ENCODE assay signal across 1 cellular context in the genomic region with DNA sequence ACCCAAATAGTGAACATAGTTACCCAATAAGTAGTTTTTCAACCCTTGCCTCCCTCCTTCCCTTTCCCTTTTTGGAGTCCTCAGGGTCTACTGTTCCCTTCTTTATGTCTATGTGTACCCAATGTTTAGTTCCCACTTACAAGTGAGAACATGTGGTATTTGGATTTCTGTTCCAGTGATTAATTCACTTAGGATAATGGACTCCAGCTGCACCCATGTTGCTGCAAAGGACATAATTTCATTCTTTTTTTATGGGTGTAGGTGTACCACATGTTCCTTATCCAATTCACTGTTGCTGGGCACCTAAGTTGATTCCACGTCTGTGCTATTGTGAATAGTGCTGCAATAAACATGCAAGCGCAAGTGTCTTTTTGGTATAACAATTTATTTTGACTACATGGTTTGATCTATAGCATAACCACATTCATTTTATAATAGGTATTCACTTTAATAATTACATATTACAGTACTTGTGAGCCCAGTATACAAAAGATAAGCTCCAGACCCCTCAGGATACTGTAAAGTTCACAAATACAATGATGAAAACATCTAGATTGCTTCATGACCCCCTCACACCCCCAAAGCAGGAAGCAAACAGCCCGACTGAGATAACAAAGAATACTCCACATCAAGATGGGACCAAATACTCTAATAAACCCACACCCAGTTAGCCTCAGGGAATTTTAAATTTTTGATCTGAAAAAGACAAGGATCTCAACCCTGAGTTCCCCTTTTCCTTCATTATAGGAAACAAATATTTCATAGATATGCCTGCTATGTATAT.
TF ChIP-seq lines count a peak whose summit lies in the region.

No MANE protein-coding gene starts in this region.

TF ChIP-seq in GM23338, 12 proteins besides CTCF, POLR2A, EP300 and RAD21 (continued from another document):
- TF ChIP-seq, protein P1, sequence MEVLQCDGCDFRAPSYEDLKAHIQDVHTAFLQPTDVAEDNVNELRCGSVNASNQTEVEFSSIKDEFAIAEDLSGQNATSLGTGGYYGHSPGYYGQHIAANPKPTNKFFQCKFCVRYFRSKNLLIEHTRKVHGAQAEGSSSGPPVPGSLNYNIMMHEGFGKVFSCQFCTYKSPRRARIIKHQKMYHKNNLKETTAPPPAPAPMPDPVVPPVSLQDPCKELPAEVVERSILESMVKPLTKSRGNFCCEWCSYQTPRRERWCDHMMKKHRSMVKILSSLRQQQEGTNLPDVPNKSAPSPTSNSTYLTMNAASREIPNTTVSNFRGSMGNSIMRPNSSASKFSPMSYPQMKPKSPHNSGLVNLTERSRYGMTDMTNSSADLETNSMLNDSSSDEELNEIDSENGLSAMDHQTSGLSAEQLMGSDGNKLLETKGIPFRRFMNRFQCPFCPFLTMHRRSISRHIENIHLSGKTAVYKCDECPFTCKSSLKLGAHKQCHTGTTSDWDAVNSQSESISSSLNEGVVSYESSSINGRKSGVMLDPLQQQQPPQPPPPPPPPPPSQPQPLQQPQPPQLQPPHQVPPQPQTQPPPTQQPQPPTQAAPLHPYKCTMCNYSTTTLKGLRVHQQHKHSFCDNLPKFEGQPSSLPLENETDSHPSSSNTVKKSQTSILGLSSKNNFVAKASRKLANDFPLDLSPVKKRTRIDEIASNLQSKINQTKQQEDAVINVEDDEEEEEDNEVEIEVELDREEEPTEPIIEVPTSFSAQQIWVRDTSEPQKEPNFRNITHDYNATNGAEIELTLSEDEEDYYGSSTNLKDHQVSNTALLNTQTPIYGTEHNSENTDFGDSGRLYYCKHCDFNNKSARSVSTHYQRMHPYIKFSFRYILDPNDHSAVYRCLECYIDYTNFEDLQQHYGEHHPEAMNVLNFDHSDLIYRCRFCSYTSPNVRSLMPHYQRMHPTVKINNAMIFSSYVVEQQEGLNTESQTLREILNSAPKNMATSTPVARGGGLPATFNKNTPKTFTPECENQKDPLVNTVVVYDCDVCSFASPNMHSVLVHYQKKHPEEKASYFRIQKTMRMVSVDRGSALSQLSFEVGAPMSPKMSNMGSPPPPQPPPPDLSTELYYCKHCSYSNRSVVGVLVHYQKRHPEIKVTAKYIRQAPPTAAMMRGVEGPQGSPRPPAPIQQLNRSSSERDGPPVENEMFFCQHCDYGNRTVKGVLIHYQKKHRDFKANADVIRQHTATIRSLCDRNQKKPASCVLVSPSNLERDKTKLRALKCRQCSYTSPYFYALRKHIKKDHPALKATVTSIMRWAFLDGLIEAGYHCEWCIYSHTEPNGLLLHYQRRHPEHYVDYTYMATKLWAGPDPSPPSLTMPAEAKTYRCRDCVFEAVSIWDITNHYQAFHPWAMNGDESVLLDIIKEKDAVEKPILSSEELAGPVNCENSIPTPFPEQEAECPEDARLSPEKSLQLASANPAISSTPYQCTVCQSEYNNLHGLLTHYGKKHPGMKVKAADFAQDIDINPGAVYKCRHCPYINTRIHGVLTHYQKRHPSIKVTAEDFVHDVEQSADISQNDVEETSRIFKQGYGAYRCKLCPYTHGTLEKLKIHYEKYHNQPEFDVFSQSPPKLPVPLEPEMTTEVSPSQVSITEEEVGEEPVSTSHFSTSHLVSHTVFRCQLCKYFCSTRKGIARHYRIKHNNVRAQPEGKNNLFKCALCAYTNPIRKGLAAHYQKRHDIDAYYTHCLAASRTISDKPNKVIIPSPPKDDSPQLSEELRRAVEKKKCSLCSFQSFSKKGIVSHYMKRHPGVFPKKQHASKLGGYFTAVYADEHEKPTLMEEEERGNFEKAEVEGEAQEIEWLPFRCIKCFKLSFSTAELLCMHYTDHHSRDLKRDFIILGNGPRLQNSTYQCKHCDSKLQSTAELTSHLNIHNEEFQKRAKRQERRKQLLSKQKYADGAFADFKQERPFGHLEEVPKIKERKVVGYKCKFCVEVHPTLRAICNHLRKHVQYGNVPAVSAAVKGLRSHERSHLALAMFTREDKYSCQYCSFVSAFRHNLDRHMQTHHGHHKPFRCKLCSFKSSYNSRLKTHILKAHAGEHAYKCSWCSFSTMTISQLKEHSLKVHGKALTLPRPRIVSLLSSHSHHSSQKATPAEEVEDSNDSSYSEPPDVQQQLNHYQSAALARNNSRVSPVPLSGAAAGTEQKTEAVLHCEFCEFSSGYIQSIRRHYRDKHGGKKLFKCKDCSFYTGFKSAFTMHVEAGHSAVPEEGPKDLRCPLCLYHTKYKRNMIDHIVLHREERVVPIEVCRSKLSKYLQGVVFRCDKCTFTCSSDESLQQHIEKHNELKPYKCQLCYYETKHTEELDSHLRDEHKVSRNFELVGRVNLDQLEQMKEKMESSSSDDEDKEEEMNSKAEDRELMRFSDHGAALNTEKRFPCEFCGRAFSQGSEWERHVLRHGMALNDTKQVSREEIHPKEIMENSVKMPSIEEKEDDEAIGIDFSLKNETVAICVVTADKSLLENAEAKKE (CRISPR knock-in tag; IDR thresholded peaks at IDR 0.05), result no peak
- TF ChIP-seq ZNF114 (CRISPR knock-in tag; IDR thresholded peaks at IDR 0.05) (no peak), ZNF331 (CRISPR knock-in tag; IDR thresholded peaks at IDR 0.05; ENCODE audit: low read depth) (no peak)
